1 cellular context compared by ENCODE assay signal in the genomic region with DNA sequence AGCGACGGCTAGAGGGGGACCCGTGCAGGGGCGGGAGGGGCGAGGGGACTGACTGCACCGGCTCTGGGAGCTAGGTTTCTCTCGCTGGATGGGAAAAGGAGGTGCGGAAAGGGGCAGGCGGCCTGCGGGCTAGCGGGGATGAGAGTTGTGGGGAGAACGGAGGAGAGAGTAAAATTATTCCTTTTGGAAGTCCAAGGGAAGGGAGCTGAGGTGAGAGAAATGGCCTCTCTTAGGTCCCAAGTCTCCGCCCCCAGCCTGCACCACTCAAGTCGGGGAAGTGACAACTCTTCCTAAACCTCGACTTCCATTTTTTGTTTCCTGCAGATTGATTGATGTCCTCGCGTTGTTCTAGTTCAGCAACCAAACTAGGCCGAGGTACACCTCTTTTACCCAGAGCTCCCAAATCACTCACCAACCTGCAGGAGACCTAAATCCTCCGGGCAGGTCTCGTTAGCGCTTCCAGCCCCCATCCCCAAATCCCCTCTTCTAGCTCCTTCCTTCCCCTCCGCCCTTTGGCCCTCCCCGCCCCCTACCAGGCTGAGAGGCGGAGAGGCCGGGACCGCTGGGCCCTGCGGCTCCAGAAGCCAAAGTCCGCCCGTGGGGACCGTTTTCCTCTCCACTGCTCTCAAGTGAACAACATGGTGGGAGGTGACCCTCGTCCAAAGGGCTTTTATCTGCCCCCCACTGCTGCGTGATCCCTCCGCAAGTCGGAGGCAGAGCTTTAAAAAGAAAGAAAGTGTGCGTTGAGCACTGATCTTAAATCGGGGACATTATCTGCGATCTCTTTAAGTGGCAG.
TF ChIP-seq lines count a peak whose summit lies in the region.

No MANE protein-coding gene starts in this region.

TF ChIP-seq in endothelial cell of umbilical vein, 7 proteins besides CTCF, POLR2A, EP300 and RAD21:
- TF ChIP-seq, protein P1, sequence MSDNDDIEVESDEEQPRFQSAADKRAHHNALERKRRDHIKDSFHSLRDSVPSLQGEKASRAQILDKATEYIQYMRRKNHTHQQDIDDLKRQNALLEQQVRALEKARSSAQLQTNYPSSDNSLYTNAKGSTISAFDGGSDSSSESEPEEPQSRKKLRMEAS (IDR thresholded peaks at IDR 0.05; ENCODE audit: insufficient read depth, insufficient read length), result no peak
- TF ChIP-seq FOS (IDR thresholded peaks at IDR 0.05; ENCODE audit: borderline replicate concordance, insufficient read depth, low read length) (no peak), JUN (IDR thresholded peaks at IDR 0.05; ENCODE audit: borderline replicate concordance, insufficient read depth, insufficient read length, low read depth) (no peak), GATA2 (IDR thresholded peaks at IDR 0.05; ENCODE audit: insufficient read depth, insufficient read length, low read depth, low read length) (no peak), POLR2AphosphoS5 (IDR thresholded peaks at IDR 0.05; ENCODE audit: insufficient read depth, low read depth, low read length) (no peak), EZH2 (IDR thresholded peaks at IDR 0.05; ENCODE audit: borderline replicate concordance, low read depth, low read length, severe bottlenecking) (peak; percentile 93), MYC (IDR thresholded peaks at IDR 0.05; ENCODE audit: low read depth, low read length) (no peak)
TF ChIP-seq in endothelial cell of umbilical vein: peak in this region for 1.
